Comparison of ENCODE assay signal across 1 cellular context in the genomic region with DNA sequence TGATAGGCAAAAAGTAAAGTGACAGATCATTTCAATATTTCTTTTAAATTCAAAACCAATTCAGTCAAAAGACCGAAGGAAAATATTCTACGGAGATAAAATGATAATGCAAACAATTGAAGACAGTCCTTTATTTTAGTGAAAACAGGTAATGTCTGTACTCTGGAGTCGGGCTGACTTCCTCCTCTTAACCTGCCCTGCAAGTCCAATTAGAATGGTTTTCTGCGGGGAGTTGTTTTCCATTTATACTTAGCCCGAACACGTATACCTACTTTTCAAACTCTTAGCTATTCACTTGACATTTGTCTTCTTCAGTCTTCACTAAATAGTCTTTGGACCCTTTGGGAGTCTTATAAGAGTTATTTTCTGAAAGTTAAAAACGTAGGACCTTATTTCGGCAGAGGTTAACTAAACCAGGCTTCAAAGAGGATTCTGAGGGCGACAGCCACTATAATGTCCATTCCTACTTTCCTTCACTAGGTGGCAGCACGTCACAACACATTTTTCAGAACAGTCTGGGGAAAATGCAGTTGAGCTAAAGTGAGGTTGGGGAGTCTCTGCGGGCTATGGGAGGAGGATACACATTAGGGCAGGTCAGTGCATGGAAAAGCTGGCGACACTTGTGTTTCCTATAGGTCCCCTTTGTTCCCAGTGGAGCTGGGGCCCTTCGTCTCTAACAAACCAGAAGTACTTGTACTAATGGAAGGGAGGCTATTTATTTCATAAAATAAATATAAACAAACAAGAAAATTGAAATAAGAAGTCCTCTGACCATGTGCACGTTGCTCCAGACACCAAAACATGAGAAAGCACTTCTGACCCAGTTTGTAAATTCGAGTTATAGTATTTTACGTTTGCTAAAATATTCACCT.
TF ChIP-seq lines count a peak whose summit lies in the region.

No MANE protein-coding gene starts in this region.

TF ChIP-seq in K562, 482 proteins besides CTCF, POLR2A, EP300 and RAD21 (continued from another document):
- TF ChIP-seq, protein P1, sequence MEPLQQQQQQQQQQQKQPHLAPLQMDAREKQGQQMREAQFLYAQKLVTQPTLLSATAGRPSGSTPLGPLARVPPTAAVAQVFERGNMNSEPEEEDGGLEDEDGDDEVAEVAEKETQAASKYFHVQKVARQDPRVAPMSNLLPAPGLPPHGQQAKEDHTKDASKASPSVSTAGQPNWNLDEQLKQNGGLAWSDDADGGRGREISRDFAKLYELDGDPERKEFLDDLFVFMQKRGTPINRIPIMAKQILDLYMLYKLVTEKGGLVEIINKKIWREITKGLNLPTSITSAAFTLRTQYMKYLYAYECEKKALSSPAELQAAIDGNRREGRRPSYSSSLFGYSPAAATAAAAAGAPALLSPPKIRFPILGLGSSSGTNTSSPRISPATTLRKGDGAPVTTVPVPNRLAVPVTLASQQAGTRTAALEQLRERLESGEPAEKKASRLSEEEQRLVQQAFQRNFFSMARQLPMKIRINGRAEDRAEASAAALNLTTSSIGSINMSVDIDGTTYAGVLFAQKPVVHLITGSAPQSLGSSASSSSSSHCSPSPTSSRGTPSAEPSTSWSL (CRISPR knock-in tag; IDR thresholded peaks at IDR 0.05; ENCODE audit: borderline replicate concordance): no peak
- TF ChIP-seq SMAD3 (CRISPR knock-in tag; conservative IDR thresholded peaks at IDR 0.05): no peak
